In genomic region chr10:26475448-26475847, GRCh38 we compare ENCODE assay signal across 1 cellular context.
TF ChIP-seq lines count a peak whose summit lies in the region.

No MANE protein-coding gene starts in this region.

TF ChIP-seq in SK-N-SH, 30 proteins besides CTCF, POLR2A, EP300 and RAD21 (continued from another document):
- TF ChIP-seq EZH2phosphoT487 (IDR thresholded peaks at IDR 0.05; ENCODE audit: borderline replicate concordance, low read depth) (no peak), GATA2 (CRISPR knock-in tag; IDR thresholded peaks at IDR 0.05) (no peak), PBX3 (IDR thresholded peaks at IDR 0.05) (no peak), RFX5 (IDR thresholded peaks at IDR 0.05; ENCODE audit: low read length) (no peak)
